15 cellular contexts compared by ENCODE assay signal in the genomic region with DNA sequence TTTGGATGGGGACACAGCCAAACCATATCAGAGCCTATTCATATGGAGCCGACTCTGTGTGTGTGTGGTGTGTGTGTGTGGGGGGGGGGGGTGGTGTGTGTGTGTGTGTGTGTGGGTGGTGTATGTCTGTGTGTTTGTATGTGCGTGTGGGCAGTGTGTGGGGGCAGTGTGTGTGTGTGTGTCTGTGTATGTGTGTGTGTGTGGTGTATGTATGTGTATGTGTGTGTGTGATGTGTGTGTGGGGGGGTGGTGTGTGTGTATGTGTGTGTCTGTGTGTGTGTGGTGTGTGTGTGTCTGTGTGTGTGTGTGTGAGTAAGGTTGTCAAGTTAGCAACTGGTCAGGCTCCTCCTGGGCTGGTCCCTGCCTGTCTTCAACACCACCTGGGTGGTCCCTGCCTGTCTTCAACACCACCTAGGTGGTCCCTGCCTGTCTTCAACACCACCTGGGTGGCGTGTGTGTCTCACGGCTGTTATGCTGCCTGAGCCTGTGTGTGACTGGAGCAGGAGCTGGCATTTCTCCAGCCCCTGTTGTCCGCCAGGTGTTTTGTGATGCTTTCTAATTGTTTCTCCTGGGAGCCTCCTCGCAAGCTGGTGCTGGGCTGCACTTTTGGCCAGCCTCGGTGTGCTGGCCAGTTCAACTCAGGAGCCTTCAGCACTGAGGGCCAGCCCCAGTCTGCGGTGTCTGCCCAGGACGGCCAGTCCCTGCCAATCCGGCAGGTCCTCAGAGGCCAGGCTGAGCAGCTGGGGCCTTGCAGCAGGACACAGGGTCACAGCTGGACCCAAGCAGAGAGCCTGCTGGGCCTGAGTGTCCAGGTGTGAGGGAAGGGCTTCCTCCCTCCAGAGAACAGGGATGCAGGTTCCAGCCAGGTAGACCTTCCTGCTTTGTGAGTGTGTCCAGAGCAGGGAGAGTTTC. TPM values are rescaled to one million over a fixed set of nuclear protein-coding genes. Genes with fewer than 3 reads are reported as not detected.
A peak's percentile ranks its signal among the peaks of the same experiment; 100 is the strongest.
DNase-seq lines count a peak whose midpoint lies in the region; ATAC-seq and TF ChIP-seq lines count a peak whose summit lies in the region.
"Had no signal": no experiment of that assay in that cellular context is flagged by ENCODE, and none has a peak within 500 bp of the region (broad histone marks: within the 10 kb centered on the region; RNA-seq: fewer than 3 reads in every experiment).

No MANE protein-coding gene starts in this region.

- H3K79me2 ChIP-seq in PC-9 (ENCODE audit: low read depth): no peaks in the 10 kb centered on the region

- peak overlapping the region; percentile 20 for H3K4me2 ChIP-seq in PC-9
- H3K4me2 ChIP-seq: A549 had no signal

- H3K9me3 ChIP-seq in PC-9 (ENCODE audit: insufficient read depth, low read depth): peaks cover 8% of the 10 kb centered on the region; the same call in 1 of the 2 replicates
- H3K9me3 ChIP-seq: HAP-1, SJSA1 had no signal

- H3K4me1 ChIP-seq in PC-9 (replicated peaks; ENCODE audit: insufficient read depth): peaks cover 35% of the 10 kb centered on the region
- H3K4me1 ChIP-seq: A549, HAP-1 had no signal

- H3F3A ChIP-seq in PC-9 (ENCODE audit: insufficient read depth, low read depth): peaks cover 20% of the 10 kb centered on the region; the same call in 1 of the 2 replicates

- no peaks in the 10 kb centered on the region for H3K9me2 ChIP-seq in PC-9 (ENCODE audit: insufficient read depth)

- peak overlapping the region; percentile 57 for H3K27ac ChIP-seq in PC-9
- H3K27ac ChIP-seq: A549, RWPE1, SJSA1 had no signal

- intact Hi-C loops in PC-9 (cut with micrococcal nuclease; ENCODE audit: unreplicated experiment): no loop called here
- intact Hi-C loops in head of caudate nucleus (cut with DNase I): no loop called here

- ATAC-seq in HG03045 (IDR thresholded peaks at IDR 0.05; ENCODE audit: unreplicated experiment): no peak
- ATAC-seq: A549 had no signal

- POLR2A ChIA-PET in PC-9 (lab: Charles Lee; ENCODE audit: unreplicated experiment): no interaction called here

- no peaks in the 10 kb centered on the region for H4K20me1 ChIP-seq in PC-9 (ENCODE audit: insufficient read depth)

- DNase-seq in NCI-H2196 (lab: John Stamatoyannopoulos, UW; ENCODE audit: unreplicated experiment): peak; percentile 2
- DNase-seq in NCI-H2196 treated with DMSO at 0.1 percent for 48 hours (lab: John Stamatoyannopoulos, UW; ENCODE audit: unreplicated experiment): no peak
- DNase-seq in NCI-H1105 treated with DMSO at 0.1 percent for 48 hours (lab: John Stamatoyannopoulos, UW): peak; percentile 49
- no peak for DNase-seq in PC-9
- DNase-seq in amniotic stem cell (lab: John Stamatoyannopoulos, UW): no peak
- DNase-seq in head of caudate nucleus: no peak
- DNase-seq: DMS53, Kasumi-1, NCI-H187, NCI-H82 had no signal

- H2AFZ ChIP-seq in PC-9: no peak overlapping the region

- no peaks in the 10 kb centered on the region for H3K36me3 ChIP-seq in PC-9 (ENCODE audit: low read depth)
- H3K36me3 ChIP-seq: HAP-1, SJSA1 had no signal

- CTCF ChIA-PET in PC-9 (lab: Charles Lee): interaction anchor here (0.6 kb wide), 1 partner anchor 56 kb away, joined by 8 read pairs; no protein-coding TSS in a partner anchor

- no TSS peak for BruUV-seq in PC-9 (replicated peaks; lab: Mats Ljungman, UMichigan)

- TF ChIP-seq CTCF in PC-9 (conservative IDR thresholded peaks at IDR 0.05): no peak

- H3K4me3 ChIP-seq in PC-9: no peak overlapping the region
- H3K4me3 ChIP-seq: A549, HAP-1, SJSA1 had no signal

- no peaks in the 10 kb centered on the region for H3K27me3 ChIP-seq in PC-9 (ENCODE audit: insufficient read depth, low read depth)
- H3K27me3 ChIP-seq: SJSA1 had no signal

RNA-seq across cellular contexts. Expression of a gene that starts 21.5 kb away (rescaled TPM):
- total RNA-seq in PC-9 (2021): not detected in 2 replicates
- total RNA-seq: SJSA1 had no signal

RNA-seq across cellular contexts. Expression of a gene that starts 22.4 kb away (rescaled TPM):
- 3.9 and 4.5 TPM in 2 replicates for total RNA-seq in PC-9 (2021)
- total RNA-seq: SJSA1 had no signal

Comparison
In these comparisons a context has a peak if more than half of its experiments do, and no peak if none do; other contexts are left out.
1. DNase-seq: peak in NCI-H2196 (single experiment) and NCI-H1105 treated with DMSO at 0.1 percent for 48 hours (single experiment); none in NCI-H2196 treated with DMSO at 0.1 percent for 48 hours (single experiment), PC-9 (0 of 2), amniotic stem cell (single experiment) and head of caudate nucleus (0 of 42).